In the genomic region with DNA sequence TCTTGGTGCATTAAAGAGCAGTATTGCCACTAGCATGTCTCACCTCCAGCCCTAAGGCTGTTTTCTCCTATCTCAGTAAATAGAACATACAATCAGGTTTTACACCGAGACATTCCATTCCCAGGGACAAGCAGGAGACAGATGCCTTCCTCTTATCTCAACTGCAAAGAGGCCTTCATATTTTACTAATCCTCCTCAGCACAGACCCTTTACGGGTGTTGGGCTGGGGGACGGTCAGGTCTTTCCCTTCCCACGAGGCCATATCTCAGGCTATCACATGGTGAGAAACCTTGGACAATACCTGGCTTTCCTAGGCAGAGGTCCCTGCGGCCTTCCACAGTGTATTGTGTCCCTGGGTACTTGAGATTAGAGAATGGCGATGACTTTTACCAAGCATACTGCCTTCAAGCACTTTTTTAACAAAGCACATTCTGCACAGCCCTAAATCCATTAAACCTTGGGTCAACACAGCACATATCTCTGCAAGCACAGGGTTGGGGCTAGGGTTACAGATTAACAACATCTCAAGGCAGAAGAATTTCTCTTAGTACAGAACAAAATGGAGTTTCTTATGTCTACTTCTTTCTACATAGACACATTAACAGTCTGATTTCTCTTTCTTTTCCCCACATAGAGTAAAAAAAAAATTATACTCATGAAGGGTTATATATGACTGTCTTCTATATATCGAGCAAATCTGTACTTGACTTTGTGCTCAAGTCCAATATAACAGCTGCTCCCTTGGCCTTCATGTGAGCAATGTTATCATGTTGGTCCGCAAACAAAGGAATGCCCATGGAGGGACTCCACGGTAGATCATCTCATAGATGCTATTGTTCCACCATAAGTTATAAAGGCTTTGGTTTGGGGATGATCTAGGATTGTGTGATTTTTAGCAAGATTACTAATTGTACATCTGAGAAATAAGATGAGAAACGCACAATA, we compare ENCODE assay signal across 12 cellular contexts. TPM values are rescaled to one million over a fixed set of nuclear protein-coding genes. Genes with fewer than 3 reads are reported as not detected.
DNase-seq lines count a peak whose midpoint lies in the region; ATAC-seq, FAIRE-seq and TF ChIP-seq lines count a peak whose summit lies in the region.
"Not testable (repeated sequence)": the region's sequence is repeated elsewhere in the genome, so short reads cannot be mapped to it uniquely, and the experiment has no call there.
"Had no signal": no experiment of that assay in that cellular context is flagged by ENCODE, and none has a peak within 500 bp of the region (broad histone marks: within the 10 kb centered on the region; RNA-seq: fewer than 3 reads in every experiment).

No MANE protein-coding gene starts in this region.

- DNase-seq in Caco-2 (peak; percentile 86 to 92), K562 (ENCODE audit: extremely low read depth in 1 of 4, low spot score in 3 of 4) (peak in 1 of 4 experiments; percentile 52), HepG2 (ENCODE audit: low spot score) (peak; percentile 17)
- DNase-seq in hepatocyte (ENCODE audit: low spot score); smooth muscle cell (lab: John Stamatoyannopoulos, UW; ENCODE audit: unreplicated experiment): not testable (repeated sequence)

- H3K4me3 ChIP-seq in Caco-2 (ENCODE audit: low read depth, low read length); HUES48 (ENCODE audit: low read depth, low read length); K562; hepatocyte; HepG2 (replicated peaks in 1 of 3; ENCODE audit: insufficient read depth in 1 of 3, low read depth in 2 of 3, low read length in 3 of 3); smooth muscle cell: not testable (repeated sequence)

- not testable (repeated sequence) for H3K27me3 ChIP-seq in Caco-2 (replicated peaks; ENCODE audit: control insufficient read depth, insufficient read depth, low read length); HUES48 (ENCODE audit: control insufficient read depth, insufficient read depth, low read length); K562 (ENCODE audit: control insufficient read depth in 2 of 2, insufficient read depth in 2 of 2, low read length in 2 of 2); hepatocyte; HepG2 (ENCODE audit: control insufficient read depth in 1 of 2, insufficient read depth in 2 of 2, low read length in 2 of 2); smooth muscle cell (ENCODE audit: low read depth)

- H4K20me1 ChIP-seq in K562 (replicated peaks; ENCODE audit: control insufficient read depth, insufficient read depth, low read length); hepatocyte (ENCODE audit: insufficient read depth, poor library complexity, severe bottlenecking); HepG2 (ENCODE audit: insufficient read depth, low read length); smooth muscle cell (ENCODE audit: low read depth): not testable (repeated sequence)

- in situ Hi-C loops in K562 (cut with MboI); HepG2 (cut with HindIII; ENCODE audit: extremely low pct_ligation_motif_present, low pct_unique_long_range_greater_than_20kb): not testable (repeated sequence)

- peaks cover 16% of the 10 kb centered on the region for H3K36me3 Mint-ChIP-seq in Caco-2 (ENCODE audit: insufficient read depth, unreplicated experiment)
- H3K36me3 Mint-ChIP-seq in nephron (ENCODE audit: low read depth), result not testable (repeated sequence)

- CTCF ChIA-PET in Caco-2 (lab: Charles Lee); K562 (lab: Yijun Ruan, JAX; ENCODE audit: low intra/inter-chr PET ratio); HepG2 (lab: Yijun Ruan, JAX; ENCODE audit: low intra/inter-chr PET ratio, low total read pairs): not testable (repeated sequence)

- not testable (repeated sequence) for H3K9ac ChIP-seq in HUES48 (ENCODE audit: low read depth, low read length); K562 (ENCODE audit: insufficient read depth in 1 of 2, low read depth in 2 of 2, low read length in 2 of 2); HepG2 (ENCODE audit: insufficient read depth, low read depth, low read length); smooth muscle cell (ENCODE audit: low read depth)

- not testable (repeated sequence) for TF ChIP-seq EP300 in K562 (IDR thresholded peaks at IDR 0.05; ENCODE audit: low read length); HepG2 (IDR thresholded peaks at IDR 0.05; ENCODE audit: low read depth in 2 of 2, low read length in 2 of 2); HepG2 (CRISPR knock-in tag; IDR thresholded peaks at IDR 0.05; ENCODE audit: borderline replicate concordance)

- POLR2A ChIA-PET in Caco-2 (lab: Charles Lee); K562 (lab: Yijun Ruan, JAX); HepG2 (lab: Yijun Ruan, JAX): not testable (repeated sequence)

- H3K4me2 ChIP-seq in K562 (ENCODE audit: insufficient read depth, low read length), result peak overlapping the region; percentile 20; the same call in 1 of the 2 replicates
- peak overlapping the region; percentile 61 for H3K4me2 ChIP-seq in hepatocyte
- H3K4me2 ChIP-seq in HepG2 (ENCODE audit: low read depth, low read length), result peak overlapping the region; percentile 36
- not testable (repeated sequence) for H3K4me2 ChIP-seq in smooth muscle cell

- not testable (repeated sequence) for H3K9me1 ChIP-seq in K562 (ENCODE audit: control insufficient read depth, insufficient read depth, low read length)

- TF ChIP-seq CTCF in Caco-2 (IDR thresholded peaks at IDR 0.05; ENCODE audit: insufficient read depth in 1 of 2, low read depth in 1 of 2, low read length in 1 of 2, severe bottlenecking in 1 of 2, unreplicated experiment in 1 of 2); K562 (IDR thresholded peaks at IDR 0.05 in 2 of 3, conservative IDR thresholded peaks at IDR 0.05 in 1 of 3; ENCODE audit: insufficient read depth in 2 of 3, low read depth in 1 of 3, low read length in 3 of 3); hepatocyte (IDR thresholded peaks at IDR 0.05; ENCODE audit: poor library complexity); HepG2 (CRISPR knock-in tag; IDR thresholded peaks at IDR 0.05); nephron (IDR thresholded peaks at IDR 0.05; ENCODE audit: unreplicated experiment in 3 of 3); smooth muscle cell (IDR thresholded peaks at IDR 0.05; ENCODE audit: borderline replicate concordance, insufficient read depth, poor library complexity, severe bottlenecking): not testable (repeated sequence)

- not testable (repeated sequence) for H3K79me2 ChIP-seq in K562 (ENCODE audit: control insufficient read depth, insufficient read depth, low read length); hepatocyte; HepG2 (ENCODE audit: insufficient read depth, low read length); smooth muscle cell (ENCODE audit: low read depth)

- TF ChIP-seq RAD21 in K562 (CRISPR knock-in tag; conservative IDR thresholded peaks at IDR 0.05 in 1 of 2, IDR thresholded peaks at IDR 0.05 in 1 of 2); HepG2 (CRISPR knock-in tag; IDR thresholded peaks at IDR 0.05): not testable (repeated sequence)

- WGBS in K562 (ENCODE audit: insufficient coverage, low coverage, missing lambda C conversion rate), result 4% methylated on average over 10 of the region's 10 CpGs
- WGBS in hepatocyte (ENCODE audit: low lambda C conversion rate, missing lambda C conversion rate), result 49% methylated on average over 10 of the region's 10 CpGs
- WGBS in HepG2 (ENCODE audit: low lambda C conversion rate), result 15% methylated on average over 10 of the region's 10 CpGs
- 57% methylated on average over 10 of the region's 10 CpGs for WGBS in smooth muscle cell (ENCODE audit: low lambda C conversion rate)

- H2AFZ ChIP-seq in K562 (ENCODE audit: low read depth, low read length); HepG2 (ENCODE audit: low read length): not testable (repeated sequence)
- H2AFZ ChIP-seq in hepatocyte (peak overlapping the region; percentile 36), smooth muscle cell (ENCODE audit: low read depth) (peak overlapping the region; percentile 19)

- ATAC-seq in K562 (peak; percentile 63), HepG2 (peak; percentile 73)

- H3K4me1 Mint-ChIP-seq in Caco-2 (ENCODE audit: low read depth, unreplicated experiment), result peaks cover 19% of the 10 kb centered on the region
- not testable (repeated sequence) for H3K4me1 Mint-ChIP-seq in nephron

- not testable (repeated sequence) for H3F3A ChIP-seq in smooth muscle cell (ENCODE audit: low read depth)

- intact Hi-C loops in Caco-2 (cut with micrococcal nuclease; ENCODE audit: unreplicated experiment), result loop anchor here (1.0 to 5.0 kb wide), 6 partner anchors 10 to 1550 kb away; partner anchors contain the start of gene YTHDC1
- intact Hi-C loops in K562 (cut with micrococcal nuclease); HepG2 (cut with micrococcal nuclease; ENCODE audit: unreplicated experiment): not testable (repeated sequence)

- not testable (repeated sequence) for H3K27me3 Mint-ChIP-seq in Caco-2 (ENCODE audit: insufficient read depth, unreplicated experiment); nephron (ENCODE audit: low read depth)

- FAIRE-seq in K562 (lab: Jason Lieb, UNC), result not testable (repeated sequence)
- FAIRE-seq in HepG2 (lab: Jason Lieb, UNC), result peak; percentile 63

- not testable (repeated sequence) for H3K9me2 ChIP-seq in hepatocyte (replicated peaks; ENCODE audit: insufficient read depth)

- BruUV-seq in Caco-2 (replicated peaks; lab: Mats Ljungman, UMichigan); K562 (replicated peaks; lab: Mats Ljungman, UMichigan); HepG2 (replicated peaks; lab: Mats Ljungman, UMichigan): not testable (repeated sequence)

- H3K4me1 ChIP-seq in Caco-2 (peaks cover 41% of the 10 kb centered on the region), HUES48 (ENCODE audit: control insufficient read depth, insufficient read depth, low read length) (peaks cover 32% of the 10 kb centered on the region), HepG2 (ENCODE audit: insufficient read depth, low read length) (peaks cover 15% of the 10 kb centered on the region)
- H3K4me1 ChIP-seq in K562 (replicated peaks in 1 of 2; ENCODE audit: control insufficient read depth in 2 of 2, insufficient read depth in 2 of 2, low read length in 2 of 2); hepatocyte (ENCODE audit: insufficient read depth); smooth muscle cell (ENCODE audit: low read depth): not testable (repeated sequence)

- not testable (repeated sequence) for TF ChIP-seq POLR2A in K562 (conservative IDR thresholded peaks at IDR 0.05); HepG2 (IDR thresholded peaks at IDR 0.05; ENCODE audit: insufficient read depth in 1 of 2, low read depth in 2 of 2, low read length in 2 of 2)

- peak overlapping the region; percentile 72 for H3K4me3 Mint-ChIP-seq in Caco-2 (ENCODE audit: unreplicated experiment)
- H3K4me3 Mint-ChIP-seq in nephron, result not testable (repeated sequence)

- H3K27ac ChIP-seq in HUES48 (ENCODE audit: low read depth, low read length) (peak overlapping the region; percentile 77), hepatocyte (peak overlapping the region; percentile 70)
- not testable (repeated sequence) for H3K27ac ChIP-seq in K562 (ENCODE audit: extremely low read depth, low read depth, low read length); HepG2 (ENCODE audit: extremely low read length, insufficient read depth, low read length); smooth muscle cell (ENCODE audit: low read depth)

- H3K36me3 ChIP-seq in Caco-2 (ENCODE audit: control insufficient read depth, insufficient read depth, low read length); HUES48 (ENCODE audit: control insufficient read depth, insufficient read depth, low read length); K562 (ENCODE audit: control insufficient read depth, insufficient read depth, low read length); hepatocyte (replicated peaks; ENCODE audit: insufficient read depth, low read depth); HepG2 (replicated peaks in 1 of 2; ENCODE audit: control insufficient read depth in 1 of 2, insufficient read depth in 2 of 2, low read length in 2 of 2); smooth muscle cell (ENCODE audit: low read depth): not testable (repeated sequence)

- H3K9me3 Mint-ChIP-seq in Caco-2 (ENCODE audit: unreplicated experiment), result peaks cover 14% of the 10 kb centered on the region
- not testable (repeated sequence) for H3K9me3 Mint-ChIP-seq in nephron

- peak overlapping the region; percentile 82 for H3K27ac Mint-ChIP-seq in Caco-2 (ENCODE audit: unreplicated experiment)
- peak overlapping the region in 2 of 3 experiments; percentile 30 to 86 for H3K27ac Mint-ChIP-seq in nephron

- not testable (repeated sequence) for H3K9me3 ChIP-seq in Caco-2; HUES48 (ENCODE audit: control insufficient read depth, insufficient read depth, low read length); K562 (replicated peaks; ENCODE audit: control insufficient read depth, insufficient read depth, low read depth, low read length); hepatocyte (ENCODE audit: low read depth); HepG2 (ENCODE audit: low read length); smooth muscle cell (replicated peaks; ENCODE audit: low read depth)

RNA-seq across cellular contexts. Expression of gene TMPRSS11B, which starts 36.6 kb away (rescaled TPM):
- not detected in 2 replicates for total RNA-seq in Caco-2 (2022)
- not detected in 2 replicates for total RNA-seq in K562 (2011; cell fraction: chromatin; rRNA removed; ENCODE audit: low replicate concordance)
- not detected in 2 replicates for total RNA-seq in K562 (2011; cell fraction: nucleolus; rRNA removed)
- total RNA-seq in K562 (2011; cell fraction: nucleoplasm; rRNA removed), result not detected in 2 replicates
- total RNA-seq in K562 (2014; rRNA removed), result not detected in 2 replicates
- 0.07 TPM in 1 of 2 replicates, not detected in the other for total RNA-seq in K562 (2014; rRNA removed; fragmentation: Illumina TruSeq; extraction: Trizol)
- total RNA-seq in K562 (2015; rRNA removed; fragmentation: Illumina TruSeq; extraction: Trizol), result not detected in 2 replicates
- not detected in 2 replicates for total RNA-seq in K562 (2021)
- 0.03 TPM in 1 of 2 replicates, not detected in the other for polyA plus RNA-seq in K562 (2011; rRNA removed)
- not detected in 2 replicates for polyA plus RNA-seq in K562 (2011; cell fraction: cytosol; rRNA removed)
- 0.13 and 0.18 TPM in 2 replicates for polyA plus RNA-seq in K562 (2011; cell fraction: nucleus; rRNA removed)
- 0.05 and 0.08 TPM in 2 replicates for polyA plus RNA-seq in K562 (2012)
- polyA plus RNA-seq in K562 (2014; fragmentation: Illumina TruSeq; extraction: Trizol), result not detected in 2 replicates
- polyA plus RNA-seq in K562 (2014; fragmentation: Nextera tagmentation; extraction: Ambion mirVana), result not detected
- 0.03 and 0.20 TPM in 2 replicates for polyA plus RNA-seq in K562 (2014; rRNA removed)
- not detected in 2 replicates for polyA minus RNA-seq in K562 (2011; rRNA and poly(A)+ RNA removed)
- polyA minus RNA-seq in K562 (2011; cell fraction: cytosol; rRNA and poly(A)+ RNA removed), result not detected in 2 replicates
- polyA minus RNA-seq in K562 (2011; cell fraction: nucleus; rRNA and poly(A)+ RNA removed), result not detected in 2 replicates
- total RNA-seq in hepatocyte, result 0.17 TPM in 1 of 2 replicates, not detected in the other
- not detected in 2 replicates for polyA plus RNA-seq in hepatocyte
- not detected in 2 replicates for total RNA-seq in HepG2 (2016; rRNA removed; fragmentation: Illumina TruSeq; extraction: Trizol)
- not detected in 2 replicates for total RNA-seq in HepG2 (2016; cell fraction: cytosol; rRNA removed; fragmentation: Illumina TruSeq; extraction: Trizol; ENCODE audit: low read depth)
- total RNA-seq in HepG2 (2016; cell fraction: insoluble cytoplasmic fraction; rRNA removed; fragmentation: Illumina TruSeq; extraction: Trizol), result not detected in 2 replicates
- not detected in 2 replicates for total RNA-seq in HepG2 (2016; cell fraction: membrane; rRNA removed; fragmentation: Illumina TruSeq; extraction: Trizol)
- not detected in 2 replicates for total RNA-seq in HepG2 (2016; cell fraction: nucleus; rRNA removed; fragmentation: Illumina TruSeq; extraction: Trizol)
- not detected in 2 replicates for polyA plus RNA-seq in HepG2 (2011; rRNA removed)
- polyA plus RNA-seq in HepG2 (2011; cell fraction: cytosol; rRNA removed), result not detected in 2 replicates
- not detected in 2 replicates for polyA plus RNA-seq in HepG2 (2011; cell fraction: nucleus; rRNA removed)
- not detected in 2 replicates for polyA plus RNA-seq in HepG2 (2012)
- polyA plus RNA-seq in HepG2 (2016; cell fraction: cytosol; fragmentation: Illumina TruSeq; extraction: Trizol; ENCODE audit: low read depth), result not detected in 2 replicates
- polyA plus RNA-seq in HepG2 (2016; cell fraction: insoluble cytoplasmic fraction; fragmentation: Illumina TruSeq; extraction: Trizol; ENCODE audit: low read depth), result not detected in 2 replicates
- not detected in 2 replicates for polyA plus RNA-seq in HepG2 (2016; cell fraction: membrane; fragmentation: Illumina TruSeq; extraction: Trizol; ENCODE audit: low read depth)
- not detected in 2 replicates for polyA plus RNA-seq in HepG2 (2016; cell fraction: nucleus; fragmentation: Illumina TruSeq; extraction: Trizol; ENCODE audit: insufficient read depth, low read depth)
- polyA minus RNA-seq in HepG2 (2011; rRNA and poly(A)+ RNA removed; ENCODE audit: low replicate concordance), result not detected in 2 replicates
- not detected in 2 replicates for polyA minus RNA-seq in HepG2 (2011; cell fraction: cytosol; rRNA and poly(A)+ RNA removed)
- not detected in 2 replicates for polyA minus RNA-seq in HepG2 (2011; cell fraction: nucleus; rRNA and poly(A)+ RNA removed)
- 0.27 and 0.58 TPM in 2 replicates for total RNA-seq in smooth muscle cell
- polyA plus RNA-seq in smooth muscle cell, result 0.26 and 1.7 TPM in 2 replicates
- total RNA-seq: CD4-positive, alpha-beta T cell; H1; H9 had no signal
- polyA plus RNA-seq: A549, BJ, H1 had no signal
